ENCODE assay signal across 2 cellular contexts in genomic region chr7:29989257-29989995, GRCh38.
TF ChIP-seq lines count a peak whose summit lies in the region.

TSS of gene SCRN1 (minus strand) at chr7:29989801. CDS start at chr7:29969067, 20,734 bp downstream.

TF ChIP-seq in WTC11, 78 proteins besides CTCF, POLR2A, EP300 and RAD21 (continued from another document):
- TF ChIP-seq ARID4B (CRISPR knock-in tag; IDR thresholded peaks at IDR 0.05; ENCODE audit: borderline replicate concordance), result peak; percentile 17; the same call in 1 of the 2 replicates
- no peak for TF ChIP-seq AR (CRISPR knock-in tag; IDR thresholded peaks at IDR 0.05)
- peak; percentile 52; the same call in 1 of the 2 replicates for TF ChIP-seq USF1 (CRISPR knock-in tag; IDR thresholded peaks at IDR 0.05)
- TF ChIP-seq KAT7 (CRISPR knock-in tag; IDR thresholded peaks at IDR 0.05; ENCODE audit: borderline replicate concordance), result 0 out of 2 replicates have a peak, but pooled peaks have one; percentile 19
- no peak for TF ChIP-seq STAT6 (CRISPR knock-in tag; conservative IDR thresholded peaks at IDR 0.05; ENCODE audit: low read depth)

TF ChIP-seq in HepG2, 621 proteins besides CTCF, POLR2A, EP300 and RAD21 (continued from another document and continues in another):
- TF ChIP-seq GMEB1 (CRISPR knock-in tag; IDR thresholded peaks at IDR 0.05; ENCODE audit: borderline replicate concordance), result no peak
- TF ChIP-seq ZFP36 (IDR thresholded peaks at IDR 0.05; ENCODE audit: borderline replicate concordance, low read depth, low read length, partially characterized antibody), result no peak
- no peak for TF ChIP-seq HOMEZ (CRISPR knock-in tag; IDR thresholded peaks at IDR 0.05; ENCODE audit: low read depth)
- no peak for TF ChIP-seq MXI1 (IDR thresholded peaks at IDR 0.05; ENCODE audit: borderline replicate concordance, low read depth, low read length)
- TF ChIP-seq ZNF136 (CRISPR knock-in tag; IDR thresholded peaks at IDR 0.05; ENCODE audit: low read depth), result no peak
- no peak for TF ChIP-seq PRDM15 (CRISPR knock-in tag; IDR thresholded peaks at IDR 0.05)
- TF ChIP-seq ZFX (CRISPR knock-in tag; IDR thresholded peaks at IDR 0.05; ENCODE audit: low read depth), result no peak
- TF ChIP-seq SRY (CRISPR knock-in tag; IDR thresholded peaks at IDR 0.05), result peak; percentile 36; the same call in 1 of the 2 replicates
- TF ChIP-seq BCL3 (CRISPR knock-in tag; IDR thresholded peaks at IDR 0.05), result no peak
- TF ChIP-seq GMEB2 (CRISPR knock-in tag; IDR thresholded peaks at IDR 0.05; ENCODE audit: low read depth), result no peak
- TF ChIP-seq ZNF740 (CRISPR knock-in tag; IDR thresholded peaks at IDR 0.05), result no peak
- TF ChIP-seq RFX5 (IDR thresholded peaks at IDR 0.05; ENCODE audit: low read depth, low read length), result no peak
- no peak for TF ChIP-seq TFE3 (CRISPR knock-in tag; IDR thresholded peaks at IDR 0.05)
- no peak for TF ChIP-seq ZNF577 (CRISPR knock-in tag; IDR thresholded peaks at IDR 0.05; ENCODE audit: borderline replicate concordance, low read depth)
- TF ChIP-seq ZNF468 (CRISPR knock-in tag; IDR thresholded peaks at IDR 0.05), result no peak
- no peak for TF ChIP-seq GFI1 (CRISPR knock-in tag; IDR thresholded peaks at IDR 0.05; ENCODE audit: borderline replicate concordance)
- no peak for TF ChIP-seq GLMP (CRISPR knock-in tag; IDR thresholded peaks at IDR 0.05; ENCODE audit: borderline replicate concordance)
- no peak for TF ChIP-seq KDM5A (IDR thresholded peaks at IDR 0.05; ENCODE audit: borderline replicate concordance, low read length)
- TF ChIP-seq SAP130 (CRISPR knock-in tag; IDR thresholded peaks at IDR 0.05; ENCODE audit: low read depth), result peak; percentile 43; the same call in 1 of the 2 replicates
- 0 out of 2 replicates have a peak, but pooled peaks have one; percentile 11 for TF ChIP-seq SP4 (CRISPR knock-in tag; IDR thresholded peaks at IDR 0.05)
- TF ChIP-seq ZNF264 (CRISPR knock-in tag; IDR thresholded peaks at IDR 0.05), result no peak
- no peak for TF ChIP-seq FOXP4 (CRISPR knock-in tag; IDR thresholded peaks at IDR 0.05)
- 0 out of 2 replicates have a peak, but pooled peaks have one; percentile 22 for TF ChIP-seq ZNF572 (CRISPR knock-in tag; IDR thresholded peaks at IDR 0.05)
- TF ChIP-seq ZNF567 (CRISPR knock-in tag; IDR thresholded peaks at IDR 0.05; ENCODE audit: borderline replicate concordance), result no peak
- no peak for TF ChIP-seq ZNF607 (CRISPR knock-in tag; IDR thresholded peaks at IDR 0.05; ENCODE audit: borderline replicate concordance)
- no peak for TF ChIP-seq ZKSCAN5 (CRISPR knock-in tag; IDR thresholded peaks at IDR 0.05)
- no peak; a peak in 1 of 4 replicates for TF ChIP-seq ATF4 (CRISPR knock-in tag; IDR thresholded peaks at IDR 0.05)
- no peak for TF ChIP-seq ZNF350 (CRISPR knock-in tag; IDR thresholded peaks at IDR 0.05; ENCODE audit: borderline replicate concordance, low read depth)
- no peak for TF ChIP-seq JARID2 (CRISPR knock-in tag; IDR thresholded peaks at IDR 0.05; ENCODE audit: insufficient replicate concordance)
- 0 out of 2 replicates have a peak, but pooled peaks have one; percentile 2 for TF ChIP-seq ARID2 (CRISPR knock-in tag; IDR thresholded peaks at IDR 0.05; ENCODE audit: borderline replicate concordance)
- no peak for TF ChIP-seq ZNF788 (CRISPR knock-in tag; IDR thresholded peaks at IDR 0.05; ENCODE audit: borderline replicate concordance)
- TF ChIP-seq ZNF547 (CRISPR knock-in tag; IDR thresholded peaks at IDR 0.05), result peak; percentile 64; the same call in 1 of the 2 replicates
- TF ChIP-seq ZNF138 (CRISPR knock-in tag; IDR thresholded peaks at IDR 0.05; ENCODE audit: low read depth), result no peak
- no peak for TF ChIP-seq ZSCAN22 (CRISPR knock-in tag; IDR thresholded peaks at IDR 0.05)
- no peak for TF ChIP-seq CBX5 (CRISPR knock-in tag; IDR thresholded peaks at IDR 0.05; ENCODE audit: borderline replicate concordance)
- TF ChIP-seq CEBPB (IDR thresholded peaks at IDR 0.05; ENCODE audit: borderline replicate concordance, low read depth, low read length), result no peak
- TF ChIP-seq ZSCAN21 (CRISPR knock-in tag; IDR thresholded peaks at IDR 0.05; ENCODE audit: borderline replicate concordance), result no peak; the same call in 1 of the 2 replicates
- TF ChIP-seq MTA3 (CRISPR knock-in tag; IDR thresholded peaks at IDR 0.05), result no peak
- no peak; the same call in 1 of the 2 replicates for TF ChIP-seq ZNF232 (CRISPR knock-in tag; IDR thresholded peaks at IDR 0.05; ENCODE audit: borderline replicate concordance)
- TF ChIP-seq E2F1 (CRISPR knock-in tag; IDR thresholded peaks at IDR 0.05), result no peak; the same call in 1 of the 2 replicates
- TF ChIP-seq MTF2 (CRISPR knock-in tag; IDR thresholded peaks at IDR 0.05; ENCODE audit: borderline replicate concordance), result 0 out of 2 replicates have a peak, but pooled peaks have one; percentile 14
- TF ChIP-seq KLF16 (CRISPR knock-in tag; IDR thresholded peaks at IDR 0.05), result peak in 1 of 2 experiments; percentile 39; a peak in 1 of 4 replicates
- TF ChIP-seq ZNF343 (CRISPR knock-in tag; IDR thresholded peaks at IDR 0.05), result no peak
- TF ChIP-seq YEATS4 (CRISPR knock-in tag; IDR thresholded peaks at IDR 0.05; ENCODE audit: borderline replicate concordance), result peak; percentile 50; the same call in 1 of the 2 replicates
